7 cellular contexts compared by ENCODE assay signal in genomic region chr6:156886409-156886808, GRCh38.
DNase-seq lines count a peak whose midpoint lies in the region; ATAC-seq and TF ChIP-seq lines count a peak whose summit lies in the region.

No MANE protein-coding gene starts in this region.

- H3K4me3 ChIP-seq in cardiac fibroblast (replicated peaks in 1 of 2; ENCODE audit: low read depth in 2 of 2, low read length in 2 of 2) = no peak overlapping the region
- no peak overlapping the region for H3K4me3 ChIP-seq in gastrocnemius medialis
- no peak overlapping the region for H3K4me3 ChIP-seq in H7 (ENCODE audit: insufficient read depth, low read depth, low read length)

- intact Hi-C loops in gastrocnemius medialis (cut with DNase I; ENCODE audit: low total_unique reads) = no loop called here

- H3K4me1 ChIP-seq in gastrocnemius medialis = peaks cover 73 to 81% of the 10 kb centered on the region in 2 donors

- TF ChIP-seq CTCF in cardiac fibroblast (IDR thresholded peaks at IDR 0.05; ENCODE audit: low read depth, low read length) (no peak), gastrocnemius medialis (IDR thresholded peaks at IDR 0.05 in 4 of 5, conservative IDR thresholded peaks at IDR 0.05 in 1 of 5) (no peak)

- DNase-seq in cardiac fibroblast (ENCODE audit: low read depth in 2 of 2) (peak; percentile 57 to 79), gastrocnemius medialis (no peak), NCI-H526 treated with DMSO at 0.1 percent for 48 hours (lab: John Stamatoyannopoulos, UW) (no peak), H7 (no peak), D341Med (ENCODE audit: low spot score) (no peak)

- H3K27me3 ChIP-seq in gastrocnemius medialis (no peaks in the 10 kb centered on the region), H7 (ENCODE audit: control insufficient read depth, insufficient read depth, low read length) (no peaks in the 10 kb centered on the region)

- H3K27ac ChIP-seq in gastrocnemius medialis = peak overlapping the region; percentile 24 to 50 (median 37)

- H3K36me3 ChIP-seq in gastrocnemius medialis (no peaks in the 10 kb centered on the region), H7 (replicated peaks; ENCODE audit: control insufficient read depth, insufficient read depth, low read length) (no peaks in the 10 kb centered on the region)

- ATAC-seq in GM19468 (IDR thresholded peaks at IDR 0.05; ENCODE audit: extremely low read depth, unreplicated experiment) (peak; percentile 53), HG03342 (IDR thresholded peaks at IDR 0.05; ENCODE audit: unreplicated experiment) (peak; percentile 74), gastrocnemius medialis (peak in 1 of 2 donors; percentile 15)

- H3K9me3 ChIP-seq in gastrocnemius medialis = no peaks in the 10 kb centered on the region

- in situ Hi-C loops in gastrocnemius medialis (cut with MboI; ENCODE audit: low sequenced_read_pairs in 4 of 4) = no loop called here

- TF ChIP-seq POLR2A in gastrocnemius medialis (IDR thresholded peaks at IDR 0.05) = no peak

Comparison
In these comparisons a context has a peak if more than half of its experiments do, and no peak if none do; other contexts are left out.
1. DNase-seq: peak in cardiac fibroblast (2 of 2); none in gastrocnemius medialis (0 of 2), NCI-H526 treated with DMSO at 0.1 percent for 48 hours (single experiment), H7 (single experiment) and D341Med (single experiment).